Comparison of ENCODE assay signal across 8 cellular contexts in genomic region chr2:234289789-234290188, GRCh38.
DNase-seq lines count a peak whose midpoint lies in the region; ATAC-seq and TF ChIP-seq lines count a peak whose summit lies in the region.

No MANE protein-coding gene starts in this region.

- peak overlapping the region; percentile 10 for H2BK120ac ChIP-seq in neuronal stem cell (ENCODE audit: low read depth, low read length)

- H2AFZ ChIP-seq in neuronal stem cell (ENCODE audit: low read length): no peak overlapping the region

- H3K4me2 ChIP-seq in neuronal stem cell (ENCODE audit: insufficient read depth, low read length, poor library complexity, severe bottlenecking): no peak overlapping the region

- no peak overlapping the region for H2BK5ac ChIP-seq in neuronal stem cell (ENCODE audit: low read length)

- H3K27ac ChIP-seq in RWPE2 (ENCODE audit: poor library complexity, severe bottlenecking): peak overlapping the region; percentile 28
- no peak overlapping the region for H3K27ac ChIP-seq in neuronal stem cell (replicated peaks; ENCODE audit: low read length)

- no peak overlapping the region for H4K91ac ChIP-seq in neuronal stem cell (ENCODE audit: low read depth, low read length, poor library complexity)

- ATAC-seq in RWPE2 (ENCODE audit: low read depth) (peak; percentile 92), GM19023 (IDR thresholded peaks at IDR 0.05; ENCODE audit: unreplicated experiment) (no peak)

- peak overlapping the region; percentile 54 for H2AK5ac ChIP-seq in neuronal stem cell (ENCODE audit: low read depth, low read length)

- H3K4me1 ChIP-seq in RWPE2 (ENCODE audit: insufficient read depth, poor library complexity, severe bottlenecking) (no peaks in the 10 kb centered on the region), neuronal stem cell (ENCODE audit: control insufficient read depth in 2 of 2, insufficient read depth in 1 of 2, low read depth in 1 of 2, low read length in 2 of 2) (peaks cover 0 to 14% of the 10 kb centered on the region in 2 donors)

- no CpG with 5 or more reads among the region's 2 CpGs for WGBS in neuronal stem cell (ENCODE audit: extremely low coverage in 2 of 2, insufficient read length in 2 of 2, insufficient replicate concordance in 1 of 2), 2 donors

- TF ChIP-seq CTCF in RWPE2 (IDR thresholded peaks at IDR 0.05; ENCODE audit: poor library complexity, severe bottlenecking) (no peak), GM13976 (IDR thresholded peaks at IDR 0.05; ENCODE audit: borderline replicate concordance, control extremely low read depth, extremely low read depth, insufficient read depth, missing control alignments) (no peak)

- peak overlapping the region; percentile 46 for H2BK15ac ChIP-seq in neuronal stem cell (ENCODE audit: low read length)

- H3K9me3 ChIP-seq in RWPE2 (ENCODE audit: severe bottlenecking): peaks cover 3% of the 10 kb centered on the region
- H3K9me3 ChIP-seq in neuronal stem cell (replicated peaks in 1 of 2; ENCODE audit: control insufficient read depth in 2 of 2, insufficient read depth in 1 of 2, low read depth in 1 of 2, low read length in 2 of 2): no peaks in the 10 kb centered on the region

- H3K18ac ChIP-seq in neuronal stem cell (ENCODE audit: low read length): peak overlapping the region; percentile 56

- H3K36me3 ChIP-seq in RWPE2 (ENCODE audit: low read depth) (no peaks in the 10 kb centered on the region), neuronal stem cell (replicated peaks in 1 of 2; ENCODE audit: control insufficient read depth in 2 of 2, insufficient read depth in 2 of 2, low read length in 2 of 2) (no peaks in the 10 kb centered on the region)

- H3K23ac ChIP-seq in neuronal stem cell (ENCODE audit: low read depth, low read length, poor library complexity): no peak overlapping the region

- H3K27me3 ChIP-seq in RWPE2 (ENCODE audit: insufficient read depth, poor library complexity, severe bottlenecking): no peaks in the 10 kb centered on the region
- no peaks in the 10 kb centered on the region for H3K27me3 ChIP-seq in neuronal stem cell (ENCODE audit: control insufficient read depth in 3 of 3, insufficient read depth in 3 of 3, low read depth in 1 of 3, low read length in 3 of 3)

- H3K9ac ChIP-seq in neuronal stem cell (ENCODE audit: low read depth, low read length, poor library complexity): no peak overlapping the region

- in situ Hi-C loops in KBM-7 (cut with MboI; ENCODE audit: low pct_unique_long_range_greater_than_20kb, low sequenced_read_pairs): no loop called here
- in situ Hi-C loops in GM13976 (cut with MboI; ENCODE audit: low sequenced_read_pairs, unreplicated experiment): loop anchor here (5.0 kb wide), 1 partner anchor 203 kb away; no protein-coding TSS in a partner anchor

- H2BK12ac ChIP-seq in neuronal stem cell (ENCODE audit: low read length): peak overlapping the region; percentile 82

- no peaks in the 10 kb centered on the region for H3K79me1 ChIP-seq in neuronal stem cell (ENCODE audit: low read depth, low read length)

- H4K8ac ChIP-seq in neuronal stem cell (ENCODE audit: low read depth, low read length): no peak overlapping the region

- no peak overlapping the region for H3K4me3 ChIP-seq in RWPE2 (ENCODE audit: severe bottlenecking)
- H3K4me3 ChIP-seq in neuronal stem cell (ENCODE audit: low read length in 2 of 2): no peak overlapping the region

- DNase-seq in GM04504 (ENCODE audit: low read depth) (peak; percentile 43), RWPE2 (ENCODE audit: low spot score) (peak; percentile 71), brain pericyte (ENCODE audit: low read depth, low spot score) (peak; percentile 65), neuronal stem cell (ENCODE audit: low spot score) (no peak), KBM-7 (no peak), GM13976 (ENCODE audit: low spot score) (no peak), OCI-M2 (lab: John Stamatoyannopoulos, UW; ENCODE audit: unreplicated experiment) (no peak)

- no peak overlapping the region for H3K14ac ChIP-seq in neuronal stem cell (ENCODE audit: low read length)

- no peak overlapping the region for H3K4ac ChIP-seq in neuronal stem cell (ENCODE audit: low read length)

Comparison
In these comparisons a context has a peak if more than half of its experiments do, and no peak if none do; other contexts are left out.
1. DNase-seq: peak in GM04504 (single experiment), RWPE2 (single experiment) and brain pericyte (single experiment); none in neuronal stem cell (single experiment), KBM-7 (single experiment), GM13976 (single experiment) and OCI-M2 (single experiment).